In genomic region chr7:111640416-111640815, GRCh38 we compare ENCODE assay signal across 26 cellular contexts.
"Had no signal": no experiment of that assay in that cellular context is flagged by ENCODE, and none has a peak within 500 bp of the region (broad histone marks: within the 10 kb centered on the region; RNA-seq: fewer than 3 reads in every experiment).

No MANE protein-coding gene starts in this region.

- H3K4me3 ChIP-seq: heart right ventricle, hepatocyte, left ventricle myocardium inferior, lung, ovary, smooth muscle cell, thoracic aorta, tibial artery, upper lobe of right lung, uterus had no signal

- H2AFZ ChIP-seq: hepatocyte had no signal

- H3K79me2 ChIP-seq: hepatocyte had no signal

- H3K4me1 ChIP-seq: heart right ventricle, left ventricle myocardium inferior, tibial artery, upper lobe of right lung, uterus had no signal

- DNase-seq: heart right ventricle; islet precursor cell; left ventricle myocardium inferior; mesendoderm; naive B cell; natural killer cell; ovary; right cardiac atrium; stimulated activated CD4-positive, alpha-beta T cell treated with anti-CD3 and anti-CD28 coated beads, Interleukin-1b, Interleukin-23, amount 100 ng/mL, for 48 hours; stimulated activated CD4-positive, alpha-beta T cell treated with anti-CD3 and anti-CD28 coated beads, Interleukin-2, amount 100 ng/mL, for 48 hours; stimulated activated CD4-positive, alpha-beta T cell treated with anti-CD3 and anti-CD28 coated beads, Interleukin-4, amount 100 ng/mL, for 4 hours; stimulated activated CD8-positive, alpha-beta memory T cell treated with anti-CD3 and anti-CD28 coated beads, Interleukin-4, amount 100 ng/mL, for 48 hours; stimulated activated naive CD4-positive, alpha-beta T cell treated with Interleukin-2 at 50 U/mL for 16 hours; stimulated activated naive CD8-positive, alpha-beta T cell treated with anti-CD3 and anti-CD28 coated beads, Interleukin-15, amount 100 ng/mL, for 72 hours; substantia nigra; tibial artery; trophoblast cell; upper lobe of right lung; uterus had no signal

- H3K4me1 Mint-ChIP-seq: naive B cell; natural killer cell; stimulated activated memory B cell treated with anti-CD40 and anti-IgM and Interleukin-4, amounts not matched to agents 10 μg/mL and 1 μg/mL and 100 μg/mL, for 72 hours; stimulated activated naive CD8-positive, alpha-beta T cell treated with anti-CD3 and anti-CD28 coated beads, Interleukin-15, amount 100 ng/mL, for 72 hours had no signal

- H3K27me3 ChIP-seq: heart right ventricle, hepatocyte, ovary, tibial artery, upper lobe of right lung, uterus had no signal

- H3K27ac Mint-ChIP-seq: naive B cell; natural killer cell; progenitor cell of endocrine pancreas; stimulated activated memory B cell treated with anti-CD40 and anti-IgM and Interleukin-4, amounts not matched to agents 10 μg/mL and 1 μg/mL and 100 μg/mL, for 72 hours; stimulated activated naive CD8-positive, alpha-beta T cell treated with anti-CD3 and anti-CD28 coated beads, Interleukin-15, amount 100 ng/mL, for 72 hours had no signal

- H3K27ac ChIP-seq: heart right ventricle, hepatocyte, left ventricle myocardium inferior, ovary, thoracic aorta, tibial artery, upper lobe of right lung, uterus had no signal

- H3K9me3 ChIP-seq: left ventricle myocardium inferior, ovary, thoracic aorta, tibial artery, upper lobe of right lung, uterus had no signal

- H3K9me3 Mint-ChIP-seq: stimulated activated naive CD8-positive, alpha-beta T cell treated with anti-CD3 and anti-CD28 coated beads, Interleukin-15, amount 100 ng/mL, for 72 hours had no signal

- ATAC-seq: natural killer cell; stimulated activated memory B cell treated with anti-CD40 and anti-IgM and Interleukin-4, amounts not matched to agents 10 μg/mL and 1 μg/mL and 100 μg/mL, for 72 hours; stimulated activated naive CD8-positive, alpha-beta T cell treated with anti-CD3 and anti-CD28 coated beads, Interleukin-15, amount 100 ng/mL, for 72 hours; upper lobe of right lung had no signal

- H3K4me2 ChIP-seq: hepatocyte, smooth muscle cell had no signal

- H3K4me3 Mint-ChIP-seq: mesothelial cell of epicardium; naive B cell; natural killer cell; stimulated activated memory B cell treated with anti-CD40 and anti-IgM and Interleukin-4, amounts not matched to agents 10 μg/mL and 1 μg/mL and 100 μg/mL, for 72 hours; stimulated activated naive CD8-positive, alpha-beta T cell treated with anti-CD3 and anti-CD28 coated beads, Interleukin-15, amount 100 ng/mL, for 72 hours had no signal

- H3K36me3 Mint-ChIP-seq: mesothelial cell of epicardium; naive B cell; natural killer cell; stimulated activated memory B cell treated with anti-CD40 and anti-IgM and Interleukin-4, amounts not matched to agents 10 μg/mL and 1 μg/mL and 100 μg/mL, for 72 hours had no signal

- H3K36me3 ChIP-seq: heart right ventricle, left ventricle myocardium inferior, ovary, thoracic aorta, tibial artery, upper lobe of right lung, uterus had no signal
